9 cellular contexts compared by ENCODE assay signal in genomic region chr4:55866973-55867574, GRCh38. TPM values are rescaled to one million over a fixed set of nuclear protein-coding genes. Genes with fewer than 3 reads are reported as not detected.
DNase-seq lines count a peak whose midpoint lies in the region; ATAC-seq and TF ChIP-seq lines count a peak whose summit lies in the region.
"Had no signal": no experiment of that assay in that cellular context is flagged by ENCODE, and none has a peak within 500 bp of the region (broad histone marks: within the 10 kb centered on the region; RNA-seq: fewer than 3 reads in every experiment).

No MANE protein-coding gene starts in this region.

- intact Hi-C loops in adrenal gland (cut with DNase I) = no loop called here
- intact Hi-C loops in right cardiac atrium (cut with DNase I) = loop anchor here in 1 of 4 donors (5.0 kb wide), 1 partner anchor 520 kb away; the partner anchor contains the start of gene SRD5A3

- H3K4me1 ChIP-seq in adrenal gland (replicated peaks in 1 of 2) = peaks cover 17 to 25% of the 10 kb centered on the region in 2 donors
- no peaks in the 10 kb centered on the region for H3K4me1 ChIP-seq in right cardiac atrium (ENCODE audit: control insufficient read depth, insufficient read depth, low read length)
- peaks cover 29% of the 10 kb centered on the region for H3K4me1 ChIP-seq in skeletal muscle satellite cell (ENCODE audit: control insufficient read depth, insufficient read depth, low read length)

- H3K9ac ChIP-seq in skeletal muscle satellite cell (ENCODE audit: low read depth, low read length) = peak overlapping the region; percentile 56

- no peak for TF ChIP-seq POLR2A in adrenal gland (IDR thresholded peaks at IDR 0.05)

- H3K27ac ChIP-seq in adrenal gland = no peak overlapping the region
- no peak overlapping the region for H3K27ac ChIP-seq in right cardiac atrium (ENCODE audit: low read length)

- TF ChIP-seq CTCF in adrenal gland (IDR thresholded peaks at IDR 0.05) = peak; percentile 59 to 83 (median 70)

- no peaks in the 10 kb centered on the region for H3K9me3 ChIP-seq in adrenal gland (replicated peaks in 1 of 3)
- no peaks in the 10 kb centered on the region for H3K9me3 ChIP-seq in right cardiac atrium (ENCODE audit: control insufficient read depth, low read length)
- no peaks in the 10 kb centered on the region for H3K9me3 ChIP-seq in skeletal muscle satellite cell (replicated peaks; ENCODE audit: low read length)
- H3K9me3 ChIP-seq: BLaER1 treated with 17β-estradiol and CSF1 and Interleukin-3, amounts not matched to agents 10 nM and 100 nM had no signal

- DNase-seq in SIG-M5 treated with dmso at 0.1 percent for 504 hours (lab: John Stamatoyannopoulos, UW; ENCODE audit: unreplicated experiment) (peak; percentile 66), SIG-M5 (lab: John Stamatoyannopoulos, UW) (no peak), NCI-H510A treated with DMSO at 0.1 percent for 48 hours (lab: John Stamatoyannopoulos, UW) (peak; percentile 83), adrenal gland (peak in 4 of 7 donors; percentile 17 to 41 (median 22)), right cardiac atrium (no peak)

- H3K4me3 ChIP-seq in adrenal gland = no peak overlapping the region
- no peak overlapping the region for H3K4me3 ChIP-seq in right cardiac atrium (ENCODE audit: low read length)
- no peak overlapping the region for H3K4me3 ChIP-seq in skeletal muscle satellite cell (ENCODE audit: low read length)
- H3K4me3 ChIP-seq: BLaER1 treated with 17β-estradiol and CSF1 and Interleukin-3, amounts not matched to agents 10 nM and 100 nM had no signal

- H3K27me3 ChIP-seq in adrenal gland (no peaks in the 10 kb centered on the region), right cardiac atrium (ENCODE audit: control insufficient read depth, insufficient read depth) (no peaks in the 10 kb centered on the region), skeletal muscle satellite cell (ENCODE audit: control insufficient read depth, insufficient read depth, low read length) (no peaks in the 10 kb centered on the region)
- H3K27me3 ChIP-seq: BLaER1 treated with 17β-estradiol and CSF1 and Interleukin-3, amounts not matched to agents 10 nM and 100 nM had no signal

- WGBS in adrenal gland, 4 donors = 11 to 28% (median 20%) methylated on average over 4 of the region's 4 CpGs
- WGBS in right cardiac atrium = 9% methylated on average over 4 of the region's 4 CpGs

- ATAC-seq in GM19467 (IDR thresholded peaks at IDR 0.05; ENCODE audit: unreplicated experiment) = peak; percentile 83
- ATAC-seq in HG03442 (IDR thresholded peaks at IDR 0.05; ENCODE audit: unreplicated experiment) = peak; percentile 61
- ATAC-seq in right cardiac atrium = peak; percentile 89 to 94

- peaks cover 0 to 29% of the 10 kb centered on the region in 2 donors for H3K36me3 ChIP-seq in adrenal gland (replicated peaks in 1 of 2)
- peaks cover 47% of the 10 kb centered on the region for H3K36me3 ChIP-seq in skeletal muscle satellite cell (ENCODE audit: insufficient read depth, low read length)

- peak overlapping the region; percentile 72 for H3K4me2 ChIP-seq in skeletal muscle satellite cell (ENCODE audit: low read length)

RNA-seq across cellular contexts. Expression of gene EXOC1, which starts 13.6 kb away (rescaled TPM):
- total RNA-seq in adrenal gland (10 to 100 TPM; 14.2 to 35.4 (median 29.2) TPM), right cardiac atrium (10 to 100 TPM; 20.9 to 26.2 (median 22.7) TPM)
- polyA plus RNA-seq in adrenal gland (10 to 100 TPM; 20.7 to 31.2 (median 22.2) TPM), right cardiac atrium (13.6 TPM)
- total RNA-seq in skeletal muscle satellite cell (2012; rRNA removed) = 40.8 and 41.3 TPM in 2 replicates

RNA-seq across cellular contexts. Expression of gene EXOC1L, which starts 47.5 kb away (rescaled TPM):
- total RNA-seq in adrenal gland (not detected), right cardiac atrium (not detected)
- polyA plus RNA-seq in adrenal gland (under 1 TPM in 1 of 3 donors, not detected in 2; 0.17 TPM), right cardiac atrium (0.11 TPM)
- total RNA-seq in skeletal muscle satellite cell (2012; rRNA removed) = not detected in 2 replicates

Comparison
In these comparisons a context has a peak if more than half of its experiments do, and no peak if none do; other contexts are left out.
1. DNase-seq: peak in SIG-M5 treated with dmso at 0.1 percent for 504 hours (single experiment), NCI-H510A treated with DMSO at 0.1 percent for 48 hours (single experiment) and adrenal gland (4 of 7); none in SIG-M5 (single experiment) and right cardiac atrium (0 of 3).
2. Peak in every context shown above with its lines, with median percentiles within 50 percentile points of each other: ATAC-seq.